Comparison of ENCODE assay signal across 18 cellular contexts in the genomic region with DNA sequence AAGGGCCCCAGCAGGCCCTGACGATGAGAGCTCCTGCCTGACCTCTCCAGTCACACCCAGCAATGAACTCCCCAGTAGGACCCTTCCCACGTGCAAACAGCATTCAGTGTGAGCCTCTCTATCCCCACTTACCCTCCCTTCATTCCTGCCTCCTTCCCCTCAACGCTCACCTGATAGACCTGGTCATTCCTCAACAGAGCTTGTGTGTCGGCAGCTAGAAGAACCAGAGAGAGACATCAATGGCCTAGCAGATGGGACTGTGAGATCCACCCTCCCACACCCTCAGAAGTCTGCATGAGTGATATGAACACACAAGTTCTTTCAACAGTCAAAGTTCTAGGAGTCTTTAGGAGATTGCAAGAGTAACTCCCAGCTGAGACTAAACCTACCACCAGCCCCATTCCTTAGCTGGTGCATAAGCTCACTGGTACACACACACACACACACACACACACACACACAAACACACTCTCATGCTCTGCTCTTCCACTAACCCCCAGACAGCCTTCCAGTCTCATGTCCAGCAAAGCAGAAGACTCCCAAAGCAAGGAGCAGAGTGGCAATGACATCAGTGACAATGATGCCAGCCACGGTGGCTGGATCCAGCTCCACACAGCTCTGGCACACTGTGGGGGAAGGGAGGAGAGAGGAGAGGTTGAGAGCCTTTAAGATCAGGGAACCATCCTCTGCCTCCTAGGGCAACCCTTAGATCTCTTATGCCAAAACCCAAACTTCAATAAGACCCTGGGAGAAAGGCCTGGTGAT. TPM values are rescaled to one million over a fixed set of nuclear protein-coding genes. Genes with fewer than 3 reads are reported as not detected.
DNase-seq lines count a peak whose midpoint lies in the region; ATAC-seq and TF ChIP-seq lines count a peak whose summit lies in the region.
"Had no signal": no experiment of that assay in that cellular context is flagged by ENCODE, and none has a peak within 500 bp of the region (broad histone marks: within the 10 kb centered on the region; RNA-seq: fewer than 3 reads in every experiment).

No MANE protein-coding gene starts in this region.

- peaks cover 72% of the 10 kb centered on the region for H3K4me1 Mint-ChIP-seq in CD8-positive, alpha-beta T cell (ENCODE audit: low read depth)
- H3K4me1 Mint-ChIP-seq in T-cell = peaks cover 64 to 82% (median 65%) of the 10 kb centered on the region in 3 donors
- peaks cover 63% of the 10 kb centered on the region for H3K4me1 Mint-ChIP-seq in activated naive CD8-positive, alpha-beta T cell (ENCODE audit: low read depth)
- H3K4me1 Mint-ChIP-seq in natural killer cell treated with Interleukin-12 subunit alpha and Interleukin-12 subunit beta and Interleukin-15 and Interleukin-18, amount 100 ng/mL, for 72 hours (ENCODE audit: low read depth in 2 of 2) = peaks cover 31 to 41% of the 10 kb centered on the region in 2 donors
- peaks cover 8 to 9% of the 10 kb centered on the region in 2 donors for H3K4me1 Mint-ChIP-seq in stimulated activated naive B cell treated with anti-CD40 and anti-IgM and Interleukin-4, amounts not matched to agents 10 μg/mL and 1 μg/mL and 100 μg/mL, for 72 hours

- H3K27me3 ChIP-seq in CD8-positive, alpha-beta T cell (ENCODE audit: insufficient read depth, low read length) = no peaks in the 10 kb centered on the region
- no peaks in the 10 kb centered on the region for H3K27me3 ChIP-seq in right cardiac atrium (ENCODE audit: control insufficient read depth, insufficient read depth)

- no peaks in the 10 kb centered on the region for H3K9me3 ChIP-seq in CD8-positive, alpha-beta T cell (ENCODE audit: low read length)
- no peaks in the 10 kb centered on the region for H3K9me3 ChIP-seq in right cardiac atrium (ENCODE audit: control insufficient read depth, low read length)

- DNase-seq in CD8-positive, alpha-beta T cell = peak in 2 of 7 experiments; percentile 34 to 60
- peak in 2 of 34 experiments; percentile 24 to 33 for DNase-seq in T-cell
- no peak for DNase-seq in natural killer cell treated with Interleukin-12 subunit alpha and Interleukin-12 subunit beta and Interleukin-15 and Interleukin-18, amount 100 ng/mL, for 72 hours (ENCODE audit: low spot score)
- DNase-seq in stimulated activated naive B cell treated with anti-CD40 and anti-IgM and Interleukin-4, amounts not matched to agents 10 μg/mL and 1 μg/mL and 100 μg/mL, for 72 hours = no peak
- DNase-seq in NCI-H128 (lab: John Stamatoyannopoulos, UW; ENCODE audit: unreplicated experiment) = no peak
- no peak for DNase-seq in right cardiac atrium
- DNase-seq: AML-193, HCEC 1CT, NCI-H1694, NCI-H526, WERI-Rb-1 had no signal

- no peaks in the 10 kb centered on the region for H3K27me3 Mint-ChIP-seq in CD8-positive, alpha-beta T cell (ENCODE audit: low read depth)
- H3K27me3 Mint-ChIP-seq in T-cell = no peaks in the 10 kb centered on the region
- no peaks in the 10 kb centered on the region for H3K27me3 Mint-ChIP-seq in activated naive CD8-positive, alpha-beta T cell
- H3K27me3 Mint-ChIP-seq in natural killer cell treated with Interleukin-12 subunit alpha and Interleukin-12 subunit beta and Interleukin-15 and Interleukin-18, amount 100 ng/mL, for 72 hours = no peaks in the 10 kb centered on the region
- H3K27me3 Mint-ChIP-seq in stimulated activated naive B cell treated with anti-CD40 and anti-IgM and Interleukin-4, amounts not matched to agents 10 μg/mL and 1 μg/mL and 100 μg/mL, for 72 hours = peaks cover 5 to 15% of the 10 kb centered on the region in 2 donors

- POLR2A ChIA-PET in CD8-positive, alpha-beta T cell (lab: Charles Lee) = interaction anchor here (1.2 to 16.4 kb wide), 6 partner anchors 9 to 115 kb away, joined by 3 to 336 read pairs (median 12); partner anchors contain the start of genes CD3E and JAML
- POLR2A ChIA-PET in T-cell (lab: Charles Lee) = interaction anchor here (0.5 to 1.2 kb wide), 8 partner anchors 28 to 88 kb away, joined by 3 to 4 read pairs (median 3); partner anchors contain the start of gene MPZL3 (in 1 of the 2)

- WGBS in right cardiac atrium = 76% methylated on average over 5 of the region's 5 CpGs

- H3K4me3 Mint-ChIP-seq in CD8-positive, alpha-beta T cell = peak overlapping the region; percentile 93
- H3K4me3 Mint-ChIP-seq in T-cell = peak overlapping the region; percentile 85 to 91 (median 87)
- H3K4me3 Mint-ChIP-seq in activated naive CD8-positive, alpha-beta T cell = peak overlapping the region; percentile 90
- H3K4me3 Mint-ChIP-seq in natural killer cell treated with Interleukin-12 subunit alpha and Interleukin-12 subunit beta and Interleukin-15 and Interleukin-18, amount 100 ng/mL, for 72 hours = peak overlapping the region; percentile 91
- no peak overlapping the region for H3K4me3 Mint-ChIP-seq in stimulated activated naive B cell treated with anti-CD40 and anti-IgM and Interleukin-4, amounts not matched to agents 10 μg/mL and 1 μg/mL and 100 μg/mL, for 72 hours

- peak; percentile 3 for ATAC-seq in CD8-positive, alpha-beta T cell
- peak in 3 of 4 experiments; percentile 5 to 12 (median 8) for ATAC-seq in T-cell (replicated peaks in 1 of 4)
- ATAC-seq in natural killer cell treated with Interleukin-12 subunit alpha and Interleukin-12 subunit beta and Interleukin-15 and Interleukin-18, amount 100 ng/mL, for 72 hours = peak in 1 of 2 donors; percentile 11
- ATAC-seq in stimulated activated naive B cell treated with anti-CD40 and anti-IgM and Interleukin-4, amounts not matched to agents 10 μg/mL and 1 μg/mL and 100 μg/mL, for 72 hours (replicated peaks) = no peak
- no peak for ATAC-seq in GM21381 (IDR thresholded peaks at IDR 0.05; ENCODE audit: unreplicated experiment)
- ATAC-seq in right cardiac atrium = no peak
- ATAC-seq: Panc1, sciatic nerve had no signal

- peaks cover 63% of the 10 kb centered on the region for H3K36me3 Mint-ChIP-seq in CD8-positive, alpha-beta T cell
- H3K36me3 Mint-ChIP-seq in T-cell = peaks cover 35% of the 10 kb centered on the region
- peaks cover 20% of the 10 kb centered on the region for H3K36me3 Mint-ChIP-seq in activated naive CD8-positive, alpha-beta T cell
- H3K36me3 Mint-ChIP-seq in natural killer cell treated with Interleukin-12 subunit alpha and Interleukin-12 subunit beta and Interleukin-15 and Interleukin-18, amount 100 ng/mL, for 72 hours = peaks cover 5% of the 10 kb centered on the region
- H3K36me3 Mint-ChIP-seq in stimulated activated naive B cell treated with anti-CD40 and anti-IgM and Interleukin-4, amounts not matched to agents 10 μg/mL and 1 μg/mL and 100 μg/mL, for 72 hours = no peaks in the 10 kb centered on the region

- no peak for TF ChIP-seq CTCF in CD8-positive, alpha-beta T cell (IDR thresholded peaks at IDR 0.05)

- peaks cover 59% of the 10 kb centered on the region for H3K4me1 ChIP-seq in CD8-positive, alpha-beta T cell (ENCODE audit: insufficient read depth, low read length)
- no peaks in the 10 kb centered on the region for H3K4me1 ChIP-seq in right cardiac atrium (ENCODE audit: control insufficient read depth, insufficient read depth, low read length)
- H3K4me1 ChIP-seq: foreskin keratinocyte had no signal

- intact Hi-C loops in CD8-positive, alpha-beta T cell (cut with DNase I, micrococcal nuclease) = loop anchor here in 1 of 2 experiments (2.0 kb wide), 1 partner anchor 13 kb away; no protein-coding TSS in a partner anchor
- intact Hi-C loops in right cardiac atrium (cut with DNase I) = no loop called here

- H3K4me3 ChIP-seq in CD8-positive, alpha-beta T cell (ENCODE audit: low read depth, low read length) = peak overlapping the region; percentile 92
- H3K4me3 ChIP-seq in right cardiac atrium (ENCODE audit: low read length) = no peak overlapping the region

- H3K27ac ChIP-seq in CD8-positive, alpha-beta T cell (ENCODE audit: low read depth, low read length) = peak overlapping the region; percentile 72
- no peak overlapping the region for H3K27ac ChIP-seq in right cardiac atrium (ENCODE audit: low read length)
- H3K27ac ChIP-seq: foreskin keratinocyte, KMS-11, WERI-Rb-1 had no signal

- CTCF ChIA-PET in CD8-positive, alpha-beta T cell (lab: Charles Lee) = interaction anchor here (1.0 to 6.2 kb wide), 6 partner anchors 13 to 141 kb away, joined by 3 to 34 read pairs (median 4); no protein-coding TSS in a partner anchor
- CTCF ChIA-PET in T-cell (lab: Charles Lee) = interaction anchor here (0.6 to 2.4 kb wide), 5 partner anchors 13 to 88 kb away, joined by 3 to 5 read pairs (median 4); partner anchors contain the start of genes CD3E (in 1 of the 2) and MPZL3 (in 1 of the 2)

- H3K27ac Mint-ChIP-seq in CD8-positive, alpha-beta T cell = peak overlapping the region; percentile 99
- peak overlapping the region; percentile 98 to 100 for H3K27ac Mint-ChIP-seq in T-cell
- peak overlapping the region; percentile 100 for H3K27ac Mint-ChIP-seq in activated naive CD8-positive, alpha-beta T cell
- peak overlapping the region; percentile 81 to 93 for H3K27ac Mint-ChIP-seq in natural killer cell treated with Interleukin-12 subunit alpha and Interleukin-12 subunit beta and Interleukin-15 and Interleukin-18, amount 100 ng/mL, for 72 hours
- no peak overlapping the region for H3K27ac Mint-ChIP-seq in stimulated activated naive B cell treated with anti-CD40 and anti-IgM and Interleukin-4, amounts not matched to agents 10 μg/mL and 1 μg/mL and 100 μg/mL, for 72 hours

- peaks cover 14% of the 10 kb centered on the region for H3K36me3 ChIP-seq in CD8-positive, alpha-beta T cell (ENCODE audit: insufficient read depth, low read length)
- H3K36me3 ChIP-seq: WERI-Rb-1 had no signal

- no peaks in the 10 kb centered on the region for H3K9me3 Mint-ChIP-seq in CD8-positive, alpha-beta T cell
- H3K9me3 Mint-ChIP-seq in T-cell = no peaks in the 10 kb centered on the region
- H3K9me3 Mint-ChIP-seq in activated naive CD8-positive, alpha-beta T cell (ENCODE audit: low read depth) = no peaks in the 10 kb centered on the region
- H3K9me3 Mint-ChIP-seq in natural killer cell treated with Interleukin-12 subunit alpha and Interleukin-12 subunit beta and Interleukin-15 and Interleukin-18, amount 100 ng/mL, for 72 hours = no peaks in the 10 kb centered on the region
- no peaks in the 10 kb centered on the region for H3K9me3 Mint-ChIP-seq in stimulated activated naive B cell treated with anti-CD40 and anti-IgM and Interleukin-4, amounts not matched to agents 10 μg/mL and 1 μg/mL and 100 μg/mL, for 72 hours

RNA-seq across cellular contexts. Expression of gene CD3D, which starts 3.0 kb away (rescaled TPM):
- 100 to 1,000 TPM; 244 to 265 TPM for total RNA-seq in CD8-positive, alpha-beta T cell
- 100 to 1,000 TPM; 290 to 409 (median 361) TPM for total RNA-seq in T-cell
- 100 to 1,000 TPM in 1 of 2 donors, 10 to 100 TPM in 1; 30.5 to 161 TPM for total RNA-seq in natural killer cell treated with Interleukin-12 subunit alpha and Interleukin-12 subunit beta and Interleukin-15 and Interleukin-18, amount 100 ng/mL, for 72 hours
- 1 to 10 TPM in 2 of 4 donors, under 1 TPM in 2; 0.29 to 1.9 (median 0.86) TPM for total RNA-seq in right cardiac atrium
- 0.27 TPM for polyA plus RNA-seq in right cardiac atrium
- total RNA-seq: bronchial epithelial cell, foreskin keratinocyte had no signal
- polyA plus RNA-seq: foreskin keratinocyte had no signal

RNA-seq across cellular contexts. Expression of gene CD3G, which starts 4.7 kb away (rescaled TPM):
- total RNA-seq in CD8-positive, alpha-beta T cell = 10 to 100 TPM; 88.8 to 98.6 TPM
- total RNA-seq in T-cell (100 to 1,000 TPM; 170 to 215 (median 189) TPM), right cardiac atrium (1 to 10 TPM in 1 of 4 donors, under 1 TPM in 3; 0.17 to 1.2 (median 0.49) TPM)
- total RNA-seq in natural killer cell treated with Interleukin-12 subunit alpha and Interleukin-12 subunit beta and Interleukin-15 and Interleukin-18, amount 100 ng/mL, for 72 hours = 10 to 100 TPM in 1 of 2 donors, 1 to 10 TPM in 1; 7.1 to 49.4 TPM
- 0.02 TPM for polyA plus RNA-seq in right cardiac atrium
- total RNA-seq: bronchial epithelial cell, foreskin keratinocyte had no signal
- polyA plus RNA-seq: foreskin keratinocyte had no signal

RNA-seq across cellular contexts. Expression of gene UBE4A, which starts 19.9 kb away (rescaled TPM):
- 10 to 100 TPM; 53.7 to 57.5 TPM for total RNA-seq in CD8-positive, alpha-beta T cell
- total RNA-seq in T-cell = 10 to 100 TPM; 40.7 to 44.9 (median 41.8) TPM
- 10 to 100 TPM; 45.0 to 58.8 TPM for total RNA-seq in natural killer cell treated with Interleukin-12 subunit alpha and Interleukin-12 subunit beta and Interleukin-15 and Interleukin-18, amount 100 ng/mL, for 72 hours
- total RNA-seq in right cardiac atrium = 10 to 100 TPM; 40.7 to 45.8 (median 43.6) TPM
- polyA plus RNA-seq in right cardiac atrium = 15.9 TPM

RNA-seq across cellular contexts. Expression of gene CD3E, which starts 34.9 kb away (rescaled TPM):
- total RNA-seq in CD8-positive, alpha-beta T cell = 100 to 1,000 TPM; 413 to 436 TPM
- total RNA-seq in T-cell (100 to 1,000 TPM; 555 to 659 (median 596) TPM), right cardiac atrium (1 to 10 TPM in 2 of 4 donors, under 1 TPM in 2; 0.59 to 2.2 (median 1.0) TPM)
- 100 to 1,000 TPM in 1 of 2 donors, 10 to 100 TPM in 1; 25.7 to 148 TPM for total RNA-seq in natural killer cell treated with Interleukin-12 subunit alpha and Interleukin-12 subunit beta and Interleukin-15 and Interleukin-18, amount 100 ng/mL, for 72 hours
- polyA plus RNA-seq in right cardiac atrium = 0.50 TPM
- total RNA-seq: bronchial epithelial cell, foreskin keratinocyte had no signal
- polyA plus RNA-seq: foreskin keratinocyte had no signal

Comparison
In these comparisons a context has a peak if more than half of its experiments do, and no peak if none do; other contexts are left out.
1. ATAC-seq: peak in CD8-positive, alpha-beta T cell (single experiment) and T-cell (3 of 4); none in stimulated activated naive B cell treated with anti-CD40 and anti-IgM and Interleukin-4, amounts not matched to agents 10 μg/mL and 1 μg/mL and 100 μg/mL, for 72 hours (0 of 2), GM21381 (single experiment) and right cardiac atrium (0 of 2).
2. H3K4me3 Mint-ChIP-seq: peak in CD8-positive, alpha-beta T cell (single experiment), T-cell (3 of 3), activated naive CD8-positive, alpha-beta T cell (single experiment) and natural killer cell treated with Interleukin-12 subunit alpha and Interleukin-12 subunit beta and Interleukin-15 and Interleukin-18, amount 100 ng/mL, for 72 hours (single experiment); none in stimulated activated naive B cell treated with anti-CD40 and anti-IgM and Interleukin-4, amounts not matched to agents 10 μg/mL and 1 μg/mL and 100 μg/mL, for 72 hours (0 of 2).
3. RNA of gene CD3D, which starts 3.0 kb away (total RNA-seq): 290 to 409 TPM in T-cell, 244 to 265 TPM in CD8-positive, alpha-beta T cell and 30.5 to 161 TPM in natural killer cell treated with Interleukin-12 subunit alpha and Interleukin-12 subunit beta and Interleukin-15 and Interleukin-18, amount 100 ng/mL, for 72 hours; 0.29 to 1.9 TPM in right cardiac atrium; every median in the first group is over 10 times any median in the second.